1 cellular context compared by ENCODE assay signal in genomic region chr3:128151758-128152274, GRCh38.
TF ChIP-seq lines count a peak whose summit lies in the region.

No MANE protein-coding gene starts in this region.

TF ChIP-seq in HepG2, 621 proteins besides CTCF, POLR2A, EP300 and RAD21 (continued from another document):
- TF ChIP-seq PBX3 (CRISPR knock-in tag; IDR thresholded peaks at IDR 0.05; ENCODE audit: borderline replicate concordance) (no peak), TOPORS (CRISPR knock-in tag; IDR thresholded peaks at IDR 0.05) (no peak), TGIF2 (CRISPR knock-in tag; IDR thresholded peaks at IDR 0.05) (peak; percentile 77), ZNF543 (CRISPR knock-in tag; IDR thresholded peaks at IDR 0.05) (no peak), E2F2 (CRISPR knock-in tag; IDR thresholded peaks at IDR 0.05; ENCODE audit: borderline replicate concordance) (no peak), TRAFD1 (CRISPR knock-in tag; IDR thresholded peaks at IDR 0.05; ENCODE audit: borderline replicate concordance) (no peak; the same call in 1 of the 2 replicates), NFIB (CRISPR knock-in tag; IDR thresholded peaks at IDR 0.05; ENCODE audit: borderline replicate concordance) (no peak), PRMT3 (CRISPR knock-in tag; IDR thresholded peaks at IDR 0.05; ENCODE audit: borderline replicate concordance, low read depth) (no peak), CREB1 (IDR thresholded peaks at IDR 0.05) (no peak), CREB1 (CRISPR knock-in tag; IDR thresholded peaks at IDR 0.05) (peak; percentile 64; the same call in 1 of the 2 replicates), ZNF362 (CRISPR knock-in tag; IDR thresholded peaks at IDR 0.05; ENCODE audit: borderline replicate concordance) (no peak), CEBPG (CRISPR knock-in tag; IDR thresholded peaks at IDR 0.05) (peak; percentile 66), ZNF232 (CRISPR knock-in tag; IDR thresholded peaks at IDR 0.05; ENCODE audit: borderline replicate concordance) (no peak), ZNF883 (CRISPR knock-in tag; IDR thresholded peaks at IDR 0.05; ENCODE audit: not compliant biosample characterization) (no peak), THRA (CRISPR knock-in tag; IDR thresholded peaks at IDR 0.05; ENCODE audit: borderline replicate concordance) (no peak), ZBTB33 (CRISPR knock-in tag; IDR thresholded peaks at IDR 0.05) (no peak), ATF7 (IDR thresholded peaks at IDR 0.05) (no peak), ATF7 (CRISPR knock-in tag; IDR thresholded peaks at IDR 0.05) (no peak), DR1 (CRISPR knock-in tag; IDR thresholded peaks at IDR 0.05) (no peak), ZNF576 (CRISPR knock-in tag; IDR thresholded peaks at IDR 0.05) (no peak), ZNF205 (CRISPR knock-in tag; IDR thresholded peaks at IDR 0.05) (no peak), NFKB2 (CRISPR knock-in tag; IDR thresholded peaks at IDR 0.05; ENCODE audit: borderline replicate concordance) (no peak), KDM1A (CRISPR knock-in tag; IDR thresholded peaks at IDR 0.05) (no peak), ZMAT5 (CRISPR knock-in tag; IDR thresholded peaks at IDR 0.05; ENCODE audit: borderline replicate concordance, low read depth) (no peak), ZNF772 (CRISPR knock-in tag; IDR thresholded peaks at IDR 0.05) (0 out of 2 replicates have a peak, but pooled peaks have one; percentile 69), MLLT10 (CRISPR knock-in tag; IDR thresholded peaks at IDR 0.05) (no peak), ZNF18 (CRISPR knock-in tag; IDR thresholded peaks at IDR 0.05; ENCODE audit: insufficient replicate concordance) (no peak), HMG20A (CRISPR knock-in tag; IDR thresholded peaks at IDR 0.05; ENCODE audit: borderline replicate concordance) (peak; percentile 68; the same call in 1 of the 2 replicates), ZNF749 (CRISPR knock-in tag; IDR thresholded peaks at IDR 0.05; ENCODE audit: borderline replicate concordance) (no peak), ZFYVE20 (CRISPR knock-in tag; IDR thresholded peaks at IDR 0.05; ENCODE audit: borderline replicate concordance, low read depth) (no peak), EZH2 (conservative IDR thresholded peaks at IDR 0.05; ENCODE audit: low read depth, low read length) (no peak), ZNF597 (CRISPR knock-in tag; IDR thresholded peaks at IDR 0.05) (no peak), SAFB2 (CRISPR knock-in tag; IDR thresholded peaks at IDR 0.05; ENCODE audit: borderline replicate concordance, low read depth) (0 out of 2 replicates have a peak, but pooled peaks have one; percentile 54), CENPT (CRISPR knock-in tag; IDR thresholded peaks at IDR 0.05; ENCODE audit: low read depth) (no peak), ELF3 (CRISPR knock-in tag; IDR thresholded peaks at IDR 0.05) (peak; percentile 77; the same call in 1 of the 2 replicates), POGZ (CRISPR knock-in tag; IDR thresholded peaks at IDR 0.05) (peak; percentile 89)
